In the genomic region with DNA sequence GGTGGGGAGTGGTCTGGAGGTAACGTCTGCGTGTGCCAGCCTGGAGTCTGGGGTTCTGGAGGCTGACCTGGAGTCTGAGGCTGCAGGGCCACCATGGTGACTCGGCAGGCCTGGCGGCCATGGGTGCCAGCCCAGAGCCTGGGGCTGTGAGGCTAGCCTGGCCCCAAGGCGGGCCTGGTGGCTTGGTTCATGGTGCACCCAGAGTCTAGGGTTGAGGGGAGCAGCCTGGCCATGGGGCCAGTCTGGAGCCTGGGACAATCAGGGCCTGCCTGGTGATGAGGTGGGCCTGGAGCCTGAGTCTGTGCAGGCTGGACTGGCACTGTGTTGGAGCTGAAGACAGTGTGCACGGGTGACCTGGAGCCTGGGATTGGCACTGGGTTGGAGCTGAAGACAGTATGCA, we compare ENCODE assay signal across 17 cellular contexts.
A peak's percentile ranks its signal among the peaks of the same experiment; 100 is the strongest.
DNase-seq lines count a peak whose midpoint lies in the region; ATAC-seq and TF ChIP-seq lines count a peak whose summit lies in the region.
"Had no signal": no experiment of that assay in that cellular context is flagged by ENCODE, and none has a peak within 500 bp of the region (broad histone marks: within the 10 kb centered on the region; RNA-seq: fewer than 3 reads in every experiment).

No MANE protein-coding gene starts in this region.

- WGBS in spleen, 5 donors = 38 to 90% (median 88%) methylated on average over 2 to 6 of the region's 6 CpGs; no CpG with 5 or more reads in 1 of the 5 donors

- no peak overlapping the region for H3K27ac Mint-ChIP-seq in chondrocyte (ENCODE audit: unreplicated experiment)
- no peak overlapping the region for H3K27ac Mint-ChIP-seq in activated naive CD4-positive, alpha-beta T cell treated with anti-CD3 and anti-CD28 coated beads for 36 hours
- H3K27ac Mint-ChIP-seq: B cell; CD4-positive, alpha-beta T cell; CD8-positive, alpha-beta T cell had no signal

- DNase-seq in chondrocyte (ENCODE audit: low spot score) (peak; percentile 59), omental fat pad (ENCODE audit: low spot score) (no peak), spleen (peak; percentile 62), NCI-H1694 treated with DMSO at 0.1 percent for 48 hours (lab: John Stamatoyannopoulos, UW) (no peak)
- no peak for DNase-seq in activated naive CD4-positive, alpha-beta T cell treated with anti-CD3 and anti-CD28 coated beads for 36 hours
- DNase-seq: AML-193; Caco-2; Calu3; CD4-positive, alpha-beta T cell; CD8-positive, alpha-beta T cell; DMS79 treated with DMSO at 0.1 percent for 48 hours; GF-D8 had no signal

- peaks cover 19% of the 10 kb centered on the region for H3K9me3 Mint-ChIP-seq in chondrocyte (ENCODE audit: low read depth)
- peaks cover 16% of the 10 kb centered on the region for H3K9me3 Mint-ChIP-seq in activated naive CD4-positive, alpha-beta T cell treated with anti-CD3 and anti-CD28 coated beads for 36 hours
- H3K9me3 Mint-ChIP-seq: CD4-positive, alpha-beta T cell had no signal

- peak; percentile 10 for ATAC-seq in omental fat pad (ENCODE audit: low FRiP score)
- ATAC-seq: A549; CD8-positive, alpha-beta T cell had no signal

- H3K27me3 ChIP-seq in spleen (replicated peaks in 1 of 7) = peaks cover 0 to 14% (median 0%) of the 10 kb centered on the region in 7 donors

- CTCF ChIA-PET in activated naive CD4-positive, alpha-beta T cell treated with anti-CD3 and anti-CD28 coated beads for 36 hours (lab: Charles Lee) = no interaction called here

- peaks cover 16% of the 10 kb centered on the region for H3K27me3 Mint-ChIP-seq in chondrocyte (ENCODE audit: low read depth)
- no peaks in the 10 kb centered on the region for H3K27me3 Mint-ChIP-seq in activated naive CD4-positive, alpha-beta T cell treated with anti-CD3 and anti-CD28 coated beads for 36 hours (ENCODE audit: low read depth)
- H3K27me3 Mint-ChIP-seq: B cell; CD4-positive, alpha-beta T cell had no signal

- no peak overlapping the region for H3K4me3 ChIP-seq in spleen
- H3K4me3 ChIP-seq: A549; BLaER1 treated with 17β-estradiol and CSF1 and Interleukin-3, amounts not matched to agents 10 nM and 100 nM had no signal

- no peaks in the 10 kb centered on the region for H3K4me1 Mint-ChIP-seq in chondrocyte (ENCODE audit: low read depth)
- no peaks in the 10 kb centered on the region for H3K4me1 Mint-ChIP-seq in activated naive CD4-positive, alpha-beta T cell treated with anti-CD3 and anti-CD28 coated beads for 36 hours (ENCODE audit: low read depth)
- H3K4me1 Mint-ChIP-seq: B cell had no signal

- H3K36me3 Mint-ChIP-seq in chondrocyte (ENCODE audit: low read depth) = peaks cover 5% of the 10 kb centered on the region
- H3K36me3 Mint-ChIP-seq in activated naive CD4-positive, alpha-beta T cell treated with anti-CD3 and anti-CD28 coated beads for 36 hours (ENCODE audit: low read depth) = no peaks in the 10 kb centered on the region
- H3K36me3 Mint-ChIP-seq: CD8-positive, alpha-beta T cell had no signal

- H3K4me1 ChIP-seq in spleen = no peaks in the 10 kb centered on the region
- H3K4me1 ChIP-seq: A549; BLaER1 treated with 17β-estradiol and CSF1 and Interleukin-3, amounts not matched to agents 10 nM and 100 nM; Caco-2 had no signal

- H3K36me3 ChIP-seq in spleen = no peaks in the 10 kb centered on the region
- H3K36me3 ChIP-seq: BLaER1 treated with 17β-estradiol and CSF1 and Interleukin-3, amounts not matched to agents 10 nM and 100 nM had no signal

- intact Hi-C loops in spleen (cut with DNase I; ENCODE audit: low total_unique reads) = no loop called here
- intact Hi-C loops in activated naive CD4-positive, alpha-beta T cell treated with anti-CD3 and anti-CD28 coated beads for 36 hours (cut with micrococcal nuclease) = no loop called here

- no peak overlapping the region for H3K27ac ChIP-seq in spleen
- H3K27ac ChIP-seq: 22Rv1; A549; BLaER1 treated with 17β-estradiol and CSF1 and Interleukin-3, amounts not matched to agents 10 nM and 100 nM; C4-2B had no signal

- peaks cover 0 to 12% (median 0%) of the 10 kb centered on the region in 8 donors for H3K9me3 ChIP-seq in spleen
- H3K9me3 ChIP-seq: A549, Caco-2 had no signal

- TF ChIP-seq CTCF in chondrocyte (IDR thresholded peaks at IDR 0.05) (no peak), omental fat pad (IDR thresholded peaks at IDR 0.05) (no peak), spleen (IDR thresholded peaks at IDR 0.05 in 8 of 11, conservative IDR thresholded peaks at IDR 0.05 in 3 of 11) (no peak)

- TF ChIP-seq POLR2A in spleen (IDR thresholded peaks at IDR 0.05) = no peak

- no peak overlapping the region for H3K4me3 Mint-ChIP-seq in chondrocyte (ENCODE audit: unreplicated experiment)
- no peak overlapping the region for H3K4me3 Mint-ChIP-seq in activated naive CD4-positive, alpha-beta T cell treated with anti-CD3 and anti-CD28 coated beads for 36 hours
- H3K4me3 Mint-ChIP-seq: B cell; CD4-positive, alpha-beta T cell; CD8-positive, alpha-beta T cell had no signal

Comparison
In these comparisons a context has a peak if more than half of its experiments do, and no peak if none do; other contexts are left out.
1. DNase-seq: peak in chondrocyte (single experiment) and spleen (single experiment); none in omental fat pad (single experiment), activated naive CD4-positive, alpha-beta T cell treated with anti-CD3 and anti-CD28 coated beads for 36 hours (single experiment) and NCI-H1694 treated with DMSO at 0.1 percent for 48 hours (single experiment).